In genomic region chr3:82229397-82229796, GRCh38 we compare ENCODE assay signal across 11 cellular contexts.
A peak's percentile ranks its signal among the peaks of the same experiment; 100 is the strongest.
DNase-seq lines count a peak whose midpoint lies in the region; ATAC-seq and TF ChIP-seq lines count a peak whose summit lies in the region.
"Had no signal": no experiment of that assay in that cellular context is flagged by ENCODE, and none has a peak within 500 bp of the region (broad histone marks: within the 10 kb centered on the region; RNA-seq: fewer than 3 reads in every experiment).

No MANE protein-coding gene starts in this region.

- TF ChIP-seq CTCF in GM06990 (IDR thresholded peaks at IDR 0.05; ENCODE audit: insufficient read depth, low read length, poor library complexity, severe bottlenecking) (no peak), OCI-LY3 (IDR thresholded peaks at IDR 0.05; ENCODE audit: low read depth, low read length) (no peak), progenitor cell of endocrine pancreas (IDR thresholded peaks at IDR 0.05; ENCODE audit: unreplicated experiment) (no peak)

- H3K9ac ChIP-seq in OCI-LY3 (ENCODE audit: low read length), result no peak overlapping the region

- H3K4me1 ChIP-seq in OCI-LY3 (ENCODE audit: low read length), result no peaks in the 10 kb centered on the region
- H3K4me1 ChIP-seq: Peyer's patch had no signal

- no peak overlapping the region for H3K4me2 ChIP-seq in OCI-LY3 (ENCODE audit: low read length)

- ATAC-seq in GM19324 (IDR thresholded peaks at IDR 0.05; ENCODE audit: low FRiP score, unreplicated experiment), result peak; percentile 56
- peak; percentile 87 for ATAC-seq in HG02885 (IDR thresholded peaks at IDR 0.05; ENCODE audit: poor library complexity, unreplicated experiment)
- no peak for ATAC-seq in HG03095 (IDR thresholded peaks at IDR 0.05; ENCODE audit: unreplicated experiment)

- H3K27me3 ChIP-seq in GM06990 (replicated peaks; ENCODE audit: control insufficient read depth, insufficient read depth, low read length) (no peaks in the 10 kb centered on the region), OCI-LY3 (ENCODE audit: low read depth, low read length) (no peaks in the 10 kb centered on the region)
- H3K27me3 ChIP-seq: Peyer's patch had no signal

- peaks cover 4% of the 10 kb centered on the region for H3K4me1 Mint-ChIP-seq in progenitor cell of endocrine pancreas (ENCODE audit: low read depth)
- H3K4me1 Mint-ChIP-seq: mesothelial cell of epicardium had no signal

- H3K27ac ChIP-seq in OCI-LY3 (ENCODE audit: low read length), result no peak overlapping the region
- H3K27ac ChIP-seq: Peyer's patch had no signal

- peak overlapping the region; percentile 63; the same call in 1 of the 2 replicates for H2AFZ ChIP-seq in OCI-LY3 (ENCODE audit: low read depth, low read length)

- no peaks in the 10 kb centered on the region for H3K9me3 Mint-ChIP-seq in progenitor cell of endocrine pancreas (ENCODE audit: low read depth)
- H3K9me3 Mint-ChIP-seq: mesothelial cell of epicardium had no signal

- no peak overlapping the region for H3K4me3 Mint-ChIP-seq in progenitor cell of endocrine pancreas (ENCODE audit: low read depth)
- H3K4me3 Mint-ChIP-seq: mesothelial cell of epicardium had no signal

- H3K27ac Mint-ChIP-seq in progenitor cell of endocrine pancreas, result no peak overlapping the region
- H3K27ac Mint-ChIP-seq: mesothelial cell of epicardium had no signal

- no peaks in the 10 kb centered on the region for H4K20me1 ChIP-seq in OCI-LY3 (ENCODE audit: insufficient read depth, low read length)

- H3K9me3 ChIP-seq in OCI-LY3 (ENCODE audit: insufficient read depth, low read length), result no peaks in the 10 kb centered on the region

- no peaks in the 10 kb centered on the region for H3K27me3 Mint-ChIP-seq in progenitor cell of endocrine pancreas

- H3K36me3 ChIP-seq in GM06990 (ENCODE audit: control insufficient read depth, insufficient read depth, low read length) (no peaks in the 10 kb centered on the region), OCI-LY3 (replicated peaks; ENCODE audit: low read depth, low read length) (no peaks in the 10 kb centered on the region)
- H3K36me3 ChIP-seq: Peyer's patch had no signal

- no peaks in the 10 kb centered on the region for H3K36me3 Mint-ChIP-seq in progenitor cell of endocrine pancreas (ENCODE audit: insufficient read depth)
- H3K36me3 Mint-ChIP-seq: mesothelial cell of epicardium had no signal

- H3K79me2 ChIP-seq in OCI-LY3 (ENCODE audit: low read length), result no peaks in the 10 kb centered on the region

- H3K4me3 ChIP-seq in GM06990 (replicated peaks; ENCODE audit: low read depth, low read length) (no peak overlapping the region), OCI-LY3 (ENCODE audit: low read length) (no peak overlapping the region)
- H3K4me3 ChIP-seq: Peyer's patch had no signal

- peak; percentile 9 for DNase-seq in GM06990 (ENCODE audit: extremely low read depth, insufficient read length)
- DNase-seq in GM03348 (ENCODE audit: low spot score), result no peak
- DNase-seq in progenitor cell of endocrine pancreas (ENCODE audit: low spot score, unreplicated experiment), result no peak
- no peak for DNase-seq in NCI-H226
- DNase-seq: NCI-H187, Peyer's patch had no signal
